In the genomic region with DNA sequence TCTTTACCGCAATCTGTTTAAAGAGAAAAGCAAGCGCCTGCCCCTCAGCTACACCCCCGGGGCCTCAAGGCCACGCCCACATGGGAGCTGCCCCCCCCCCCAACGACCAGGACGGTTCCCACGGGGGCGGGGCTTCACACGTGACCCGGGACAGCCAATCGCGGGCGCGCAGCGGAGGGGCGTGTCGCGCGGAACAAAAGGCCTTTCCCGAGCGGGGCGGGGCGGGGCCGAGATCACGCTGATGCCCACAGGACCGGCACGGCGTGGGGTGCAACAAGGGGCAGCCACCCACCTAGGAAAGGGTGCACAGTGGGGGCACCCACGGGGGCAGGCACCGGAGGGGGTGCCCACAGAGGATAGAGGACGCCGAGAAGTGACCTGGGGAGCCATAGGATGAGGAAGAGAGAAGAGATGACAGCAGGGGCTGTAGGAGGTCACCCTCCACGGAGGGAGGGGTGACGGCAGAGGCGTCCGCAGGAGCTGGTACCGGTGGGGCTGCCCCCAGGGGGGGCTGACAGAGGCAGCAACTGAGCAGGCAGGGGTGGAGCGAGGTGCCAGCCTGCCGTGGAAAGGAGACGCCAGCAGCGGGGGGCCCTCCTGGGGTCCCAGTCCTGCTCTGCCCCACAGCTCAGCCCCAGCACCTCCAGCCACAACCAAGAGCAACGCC, we compare ENCODE assay signal across 8 cellular contexts. TPM values are rescaled to one million over a fixed set of nuclear protein-coding genes. Genes with fewer than 3 reads are reported as not detected.
DNase-seq lines count a peak whose midpoint lies in the region; ATAC-seq and TF ChIP-seq lines count a peak whose summit lies in the region.

No MANE protein-coding gene starts in this region.

- peak overlapping the region; percentile 71 for H3K4me3 Mint-ChIP-seq in activated CD8-positive, alpha-beta T cell treated with anti-CD3 and anti-CD28 coated beads, Interleukin-2, amount 10 ng/mL, durations not matched to agents 7 days and 5 days

- no peaks in the 10 kb centered on the region for H3K9me3 ChIP-seq in lung (ENCODE audit: control insufficient read depth in 2 of 2, insufficient read depth in 1 of 2, low read length in 1 of 2)

- peak overlapping the region; percentile 46 for H3K27ac Mint-ChIP-seq in activated CD8-positive, alpha-beta T cell treated with anti-CD3 and anti-CD28 coated beads, Interleukin-2, amount 10 ng/mL, durations not matched to agents 7 days and 5 days

- ATAC-seq in HG03469 (IDR thresholded peaks at IDR 0.05; ENCODE audit: unreplicated experiment) (peak; percentile 43), lung (ENCODE audit: insufficient read depth, low FRiP score) (peak; percentile 92)
- ATAC-seq in activated CD8-positive, alpha-beta T cell treated with anti-CD3 and anti-CD28 coated beads, Interleukin-2, amount 10 ng/mL, durations not matched to agents 7 days and 5 days = peak; percentile 97

- WGBS in lung, 2 donors = 5% methylated on average over 41 to 42 of the region's 42 CpGs

- no peak for TF ChIP-seq CTCF in AG09319 (IDR thresholded peaks at IDR 0.05; ENCODE audit: low read depth, low read length)
- TF ChIP-seq CTCF in lung (IDR thresholded peaks at IDR 0.05; ENCODE audit: control extremely low read depth, extremely low read depth) = no peak

- POLR2A ChIA-PET in activated CD8-positive, alpha-beta T cell treated with anti-CD3 and anti-CD28 coated beads, Interleukin-2, amount 10 ng/mL, durations not matched to agents 7 days and 5 days (lab: Charles Lee) = no interaction called here

- H3K36me3 Mint-ChIP-seq in activated CD8-positive, alpha-beta T cell treated with anti-CD3 and anti-CD28 coated beads, Interleukin-2, amount 10 ng/mL, durations not matched to agents 7 days and 5 days (ENCODE audit: low read depth) = peaks cover 8% of the 10 kb centered on the region

- no peaks in the 10 kb centered on the region for H3K9me3 Mint-ChIP-seq in activated CD8-positive, alpha-beta T cell treated with anti-CD3 and anti-CD28 coated beads, Interleukin-2, amount 10 ng/mL, durations not matched to agents 7 days and 5 days (ENCODE audit: insufficient read depth)

- CTCF ChIA-PET in activated CD8-positive, alpha-beta T cell treated with anti-CD3 and anti-CD28 coated beads, Interleukin-2, amount 10 ng/mL, durations not matched to agents 7 days and 5 days (lab: Charles Lee) = interaction anchor here (2.6 kb wide), 1 partner anchor 45 kb away, joined by 9 read pairs; no protein-coding TSS in a partner anchor

- peaks cover 19% of the 10 kb centered on the region for H3K4me1 Mint-ChIP-seq in activated CD8-positive, alpha-beta T cell treated with anti-CD3 and anti-CD28 coated beads, Interleukin-2, amount 10 ng/mL, durations not matched to agents 7 days and 5 days (ENCODE audit: low read depth)

- peaks cover 0 to 7% of the 10 kb centered on the region in 2 donors for H3K36me3 ChIP-seq in lung (ENCODE audit: control insufficient read depth in 2 of 2, insufficient read depth in 2 of 2, low read length in 2 of 2)

- peak overlapping the region; percentile 17 to 21 for H3K27ac ChIP-seq in lung (ENCODE audit: low read depth in 1 of 2, low read length in 1 of 2)

- TF ChIP-seq POLR2A in GM19099 (IDR thresholded peaks at IDR 0.05; ENCODE audit: extremely low read depth, insufficient read length, low read depth) = peak; percentile 26

- H3K27me3 Mint-ChIP-seq in activated CD8-positive, alpha-beta T cell treated with anti-CD3 and anti-CD28 coated beads, Interleukin-2, amount 10 ng/mL, durations not matched to agents 7 days and 5 days (ENCODE audit: low read depth) = no peaks in the 10 kb centered on the region

- DNase-seq in AG09319 (ENCODE audit: extremely low read depth, low read depth) = peak; percentile 62
- peak; percentile 93 for DNase-seq in NCI-H82 (lab: John Stamatoyannopoulos, UW)
- peak; percentile 96 for DNase-seq in activated CD8-positive, alpha-beta T cell treated with anti-CD3 and anti-CD28 coated beads, Interleukin-2, amount 10 ng/mL, durations not matched to agents 7 days and 5 days
- peak; percentile 97 for DNase-seq in ecto neural progenitor cell (ENCODE audit: low spot score)
- peak; percentile 95 for DNase-seq in lung (ENCODE audit: low spot score)
- peak; percentile 93 to 97 for DNase-seq in stimulated activated CD4-positive, alpha-beta T cell treated with anti-CD3 and anti-CD28 coated beads, Interleukin-4, amount 100 ng/mL, for 48 hours (ENCODE audit: low read depth in 2 of 2)

- no peak overlapping the region for H3K4me3 ChIP-seq in lung

- H3K27me3 ChIP-seq in lung (ENCODE audit: control insufficient read depth, insufficient read depth) = no peaks in the 10 kb centered on the region

- H3K4me1 ChIP-seq in lung (ENCODE audit: control insufficient read depth in 2 of 2, insufficient read depth in 2 of 2, low read length in 2 of 2) = peaks cover 0 to 8% of the 10 kb centered on the region in 2 donors

RNA-seq across cellular contexts. Expression of gene UNKL, which starts 6.2 kb away (rescaled TPM):
- total RNA-seq in activated CD8-positive, alpha-beta T cell treated with anti-CD3 and anti-CD28 coated beads, Interleukin-2, amount 10 ng/mL, durations not matched to agents 7 days and 5 days = 10 to 100 TPM; 19.6 to 24.9 TPM
- total RNA-seq in lung = 10 to 100 TPM; 21.8 to 31.2 TPM
- 10 to 100 TPM in 1 of 2 donors, 1 to 10 TPM in 1; 7.9 to 11.9 TPM for polyA plus RNA-seq in lung

RNA-seq across cellular contexts. Expression of gene UQCC4, which starts 12.2 kb away (rescaled TPM):
- total RNA-seq in activated CD8-positive, alpha-beta T cell treated with anti-CD3 and anti-CD28 coated beads, Interleukin-2, amount 10 ng/mL, durations not matched to agents 7 days and 5 days = 10 to 100 TPM; 17.2 to 20.1 TPM
- 10 to 100 TPM in 1 of 2 donors, 1 to 10 TPM in 1; 6.4 to 12.8 TPM for total RNA-seq in lung
- polyA plus RNA-seq in lung = 10 to 100 TPM; 12.2 to 30.6 TPM

RNA-seq across cellular contexts. Expression of gene PERCC1, which starts 22.6 kb away (rescaled TPM):
- under 1 TPM in 1 of 2 experiments, not detected in 1; 0.37 TPM for total RNA-seq in activated CD8-positive, alpha-beta T cell treated with anti-CD3 and anti-CD28 coated beads, Interleukin-2, amount 10 ng/mL, durations not matched to agents 7 days and 5 days
- under 1 TPM; 0.46 to 0.57 TPM for total RNA-seq in lung
- under 1 TPM in 1 of 2 donors, not detected in 1; 0.12 TPM for polyA plus RNA-seq in lung

RNA-seq across cellular contexts. Expression of gene CCDC154, which starts 36.1 kb away (rescaled TPM):
- 1 to 10 TPM; 1.5 to 2.1 TPM for total RNA-seq in activated CD8-positive, alpha-beta T cell treated with anti-CD3 and anti-CD28 coated beads, Interleukin-2, amount 10 ng/mL, durations not matched to agents 7 days and 5 days
- 1 to 10 TPM in 1 of 2 donors, under 1 TPM in 1; 0.63 to 1.3 TPM for total RNA-seq in lung
- 1 to 10 TPM; 1.5 to 4.5 TPM for polyA plus RNA-seq in lung

RNA-seq across cellular contexts. Expression of gene GNPTG, which starts 56.6 kb away (rescaled TPM):
- total RNA-seq in activated CD8-positive, alpha-beta T cell treated with anti-CD3 and anti-CD28 coated beads, Interleukin-2, amount 10 ng/mL, durations not matched to agents 7 days and 5 days = 10 to 100 TPM; 24.2 to 25.1 TPM
- total RNA-seq in lung = 10 to 100 TPM; 34.8 to 80.1 TPM
- 10 to 100 TPM; 75.5 to 92.7 TPM for polyA plus RNA-seq in lung

Comparison
In these comparisons a context has a peak if more than half of its experiments do, and no peak if none do; other contexts are left out.
1. ATAC-seq: peak in every context shown above with its lines; median percentile 97 in activated CD8-positive, alpha-beta T cell treated with anti-CD3 and anti-CD28 coated beads, Interleukin-2, amount 10 ng/mL, durations not matched to agents 7 days and 5 days; 92 in lung; 43 in HG03469.